In the genomic region with DNA sequence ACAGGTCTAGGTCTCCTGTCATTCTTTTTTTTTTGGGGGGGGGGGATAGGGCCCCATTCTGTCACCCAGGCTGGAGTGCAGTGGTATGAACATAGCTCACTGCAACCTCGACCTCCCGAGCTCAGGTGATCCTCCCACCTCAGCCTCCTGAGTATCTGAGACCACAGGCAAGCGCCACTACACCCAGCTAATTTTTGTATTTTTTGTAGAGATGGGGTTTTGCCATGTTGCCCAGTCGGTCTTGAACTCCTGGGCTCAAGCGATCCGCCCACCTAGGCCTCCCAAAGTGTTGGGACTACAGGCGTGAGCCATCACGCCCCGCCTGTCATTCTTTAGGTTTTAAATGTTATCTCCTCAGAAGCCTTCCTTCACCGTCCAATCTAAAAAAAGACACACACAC, we compare ENCODE assay signal across 1 cellular context.
TF ChIP-seq lines count a peak whose summit lies in the region.

No MANE protein-coding gene starts in this region.

TF ChIP-seq in neural cell, 6 proteins besides CTCF, POLR2A, EP300 and RAD21:
- TF ChIP-seq, protein P1, sequence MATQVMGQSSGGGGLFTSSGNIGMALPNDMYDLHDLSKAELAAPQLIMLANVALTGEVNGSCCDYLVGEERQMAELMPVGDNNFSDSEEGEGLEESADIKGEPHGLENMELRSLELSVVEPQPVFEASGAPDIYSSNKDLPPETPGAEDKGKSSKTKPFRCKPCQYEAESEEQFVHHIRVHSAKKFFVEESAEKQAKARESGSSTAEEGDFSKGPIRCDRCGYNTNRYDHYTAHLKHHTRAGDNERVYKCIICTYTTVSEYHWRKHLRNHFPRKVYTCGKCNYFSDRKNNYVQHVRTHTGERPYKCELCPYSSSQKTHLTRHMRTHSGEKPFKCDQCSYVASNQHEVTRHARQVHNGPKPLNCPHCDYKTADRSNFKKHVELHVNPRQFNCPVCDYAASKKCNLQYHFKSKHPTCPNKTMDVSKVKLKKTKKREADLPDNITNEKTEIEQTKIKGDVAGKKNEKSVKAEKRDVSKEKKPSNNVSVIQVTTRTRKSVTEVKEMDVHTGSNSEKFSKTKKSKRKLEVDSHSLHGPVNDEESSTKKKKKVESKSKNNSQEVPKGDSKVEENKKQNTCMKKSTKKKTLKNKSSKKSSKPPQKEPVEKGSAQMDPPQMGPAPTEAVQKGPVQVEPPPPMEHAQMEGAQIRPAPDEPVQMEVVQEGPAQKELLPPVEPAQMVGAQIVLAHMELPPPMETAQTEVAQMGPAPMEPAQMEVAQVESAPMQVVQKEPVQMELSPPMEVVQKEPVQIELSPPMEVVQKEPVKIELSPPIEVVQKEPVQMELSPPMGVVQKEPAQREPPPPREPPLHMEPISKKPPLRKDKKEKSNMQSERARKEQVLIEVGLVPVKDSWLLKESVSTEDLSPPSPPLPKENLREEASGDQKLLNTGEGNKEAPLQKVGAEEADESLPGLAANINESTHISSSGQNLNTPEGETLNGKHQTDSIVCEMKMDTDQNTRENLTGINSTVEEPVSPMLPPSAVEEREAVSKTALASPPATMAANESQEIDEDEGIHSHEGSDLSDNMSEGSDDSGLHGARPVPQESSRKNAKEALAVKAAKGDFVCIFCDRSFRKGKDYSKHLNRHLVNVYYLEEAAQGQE (IDR thresholded peaks at IDR 0.05; ENCODE audit: borderline replicate concordance): no peak
- TF ChIP-seq EZH2 (IDR thresholded peaks at IDR 0.05; ENCODE audit: borderline replicate concordance, insufficient read depth, low read length, poor library complexity, severe bottlenecking) (no peak), TAF1 (IDR thresholded peaks at IDR 0.05; ENCODE audit: low read depth) (no peak), SMC3 (conservative IDR thresholded peaks at IDR 0.05; ENCODE audit: poor library complexity) (no peak), MXI1 (conservative IDR thresholded peaks at IDR 0.05; ENCODE audit: poor library complexity, severe bottlenecking) (no peak), POLR2AphosphoS5 (IDR thresholded peaks at IDR 0.05) (no peak)
